Comparison of ENCODE assay signal across 20 cellular contexts in genomic region chr22:35784633-35785032, GRCh38.
"Had no signal": no experiment of that assay in that cellular context is flagged by ENCODE, and none has a peak within 500 bp of the region (broad histone marks: within the 10 kb centered on the region; RNA-seq: fewer than 3 reads in every experiment).

No MANE protein-coding gene starts in this region.

- H3K9me3 Mint-ChIP-seq: activated CD4-positive, alpha-beta T cell treated with anti-CD3 and anti-CD28 coated beads, Interleukin-2, amount 10 ng/mL, durations not matched to agents 7 days and 5 days; activated naive CD4-positive, alpha-beta T cell treated with anti-CD3 and anti-CD28 coated beads for 36 hours; activated T-cell treated with anti-CD3 and anti-CD28 coated beads, Interleukin-2, amount 50 U/mL, for 4 hours; brain; central memory CD8-positive, alpha-beta T cell; immature natural killer cell; nephron progenitor cell had no signal

- DNase-seq: activated CD4-positive, alpha-beta T cell treated with anti-CD3 and anti-CD28 coated beads, Interleukin-2, amount 10 ng/mL, durations not matched to agents 7 days and 5 days; activated CD8-positive, alpha-beta T cell treated with anti-CD3 and anti-CD28 coated beads, Interleukin-2, amount 10 ng/mL, durations not matched to agents 7 days and 5 days; activated naive CD4-positive, alpha-beta T cell treated with anti-CD3 and anti-CD28 coated beads for 36 hours; activated T-cell treated with anti-CD3 and anti-CD28 coated beads, Interleukin-2, amount 50 U/mL, for 4 hours; erythroblast; immature natural killer cell; left cardiac atrium; midbrain; nephron progenitor cell; nucleus accumbens; stimulated activated CD4-positive, alpha-beta T cell treated with anti-CD3 and anti-CD28 coated beads, Interleukin-12 subunit alpha, Interleukin-12 subunit beta, amount 100 ng/mL, for 4 hours; stimulated activated CD4-positive, alpha-beta T cell treated with anti-CD3 and anti-CD28 coated beads, Interleukin-1b, Interleukin-23, amount 100 ng/mL, for 48 hours; stimulated activated CD8-positive, alpha-beta memory T cell treated with anti-CD3 and anti-CD28 coated beads, Interleukin-4, amount 100 ng/mL, for 48 hours; stimulated activated naive CD4-positive, alpha-beta T cell; T-helper 1 cell; T-helper 9 cell had no signal

- ATAC-seq: activated CD8-positive, alpha-beta T cell treated with anti-CD3 and anti-CD28 coated beads, Interleukin-2, amount 10 ng/mL, durations not matched to agents 7 days and 5 days; activated T-cell treated with anti-CD3 and anti-CD28 coated beads, Interleukin-2, amount 50 U/mL, for 4 hours had no signal

- H3K27me3 Mint-ChIP-seq: brain had no signal

- H3K4me3 ChIP-seq: coronary artery, lung had no signal

- H3K4me3 Mint-ChIP-seq: activated CD4-positive, alpha-beta T cell treated with anti-CD3 and anti-CD28 coated beads, Interleukin-2, amount 10 ng/mL, durations not matched to agents 7 days and 5 days; activated CD8-positive, alpha-beta T cell treated with anti-CD3 and anti-CD28 coated beads, Interleukin-2, amount 10 ng/mL, durations not matched to agents 7 days and 5 days; activated naive CD4-positive, alpha-beta T cell treated with anti-CD3 and anti-CD28 coated beads for 36 hours; activated T-cell treated with anti-CD3 and anti-CD28 coated beads, Interleukin-2, amount 50 U/mL, for 4 hours; brain; central memory CD8-positive, alpha-beta T cell; immature natural killer cell; nephron progenitor cell had no signal

- H3K4me1 Mint-ChIP-seq: central memory CD8-positive, alpha-beta T cell; immature natural killer cell had no signal

- H3K27ac ChIP-seq: coronary artery had no signal

- H3K27ac Mint-ChIP-seq: activated CD4-positive, alpha-beta T cell treated with anti-CD3 and anti-CD28 coated beads, Interleukin-2, amount 10 ng/mL, durations not matched to agents 7 days and 5 days; activated CD8-positive, alpha-beta T cell treated with anti-CD3 and anti-CD28 coated beads, Interleukin-2, amount 10 ng/mL, durations not matched to agents 7 days and 5 days; activated naive CD4-positive, alpha-beta T cell treated with anti-CD3 and anti-CD28 coated beads for 36 hours; immature natural killer cell had no signal
